In genomic region chr2:105873281-105873680, GRCh38 we compare ENCODE assay signal across 12 cellular contexts.
A peak's percentile ranks its signal among the peaks of the same experiment; 100 is the strongest.
DNase-seq lines count a peak whose midpoint lies in the region; ATAC-seq, FAIRE-seq and TF ChIP-seq lines count a peak whose summit lies in the region.
"Had no signal": no experiment of that assay in that cellular context is flagged by ENCODE, and none has a peak within 500 bp of the region (broad histone marks: within the 10 kb centered on the region; RNA-seq: fewer than 3 reads in every experiment).

No MANE protein-coding gene starts in this region.

- no peak for FAIRE-seq in A549 (lab: Jason Lieb, UNC)
- FAIRE-seq: islet of Langerhans had no signal

- no peaks in the 10 kb centered on the region for H3K36me3 ChIP-seq in ovary

- CTCF ChIA-PET in A549 (lab: Yijun Ruan, JAX), result no interaction called here

- DNase-seq in A549 (ENCODE audit: low read depth in 1 of 2, low spot score in 1 of 2) (no peak), fibroblast of villous mesenchyme (ENCODE audit: low read depth) (peak; percentile 23), NCI-H1694 treated with DMSO at 0.1 percent for 48 hours (lab: John Stamatoyannopoulos, UW) (no peak), ovary (no peak), OCI-M2 (lab: John Stamatoyannopoulos, UW; ENCODE audit: unreplicated experiment) (no peak), NCI-H2196 (lab: John Stamatoyannopoulos, UW; ENCODE audit: unreplicated experiment) (no peak)
- DNase-seq: NCI-H1092, right cardiac atrium, SIG-M5 had no signal

- H3K9me3 ChIP-seq in A549 (peaks cover 1% of the 10 kb centered on the region; the same call in 2 of the 3 replicates), ovary (no peaks in the 10 kb centered on the region)

- no peak for TF ChIP-seq POLR2A in A549 (IDR thresholded peaks at IDR 0.05; ENCODE audit: low read length)
- no peak for TF ChIP-seq POLR2A in ovary (IDR thresholded peaks at IDR 0.05)

- peak overlapping the region; percentile 45 for H3K4me2 ChIP-seq in A549

- H3K4me3 ChIP-seq in A549 (no peak overlapping the region), fibroblast of villous mesenchyme (ENCODE audit: low read depth, low read length) (no peak overlapping the region), ovary (no peak overlapping the region)

- TF ChIP-seq CTCF in A549 (IDR thresholded peaks at IDR 0.05) (no peak), fibroblast of villous mesenchyme (IDR thresholded peaks at IDR 0.05; ENCODE audit: insufficient read depth, low read depth, low read length) (no peak), ovary (IDR thresholded peaks at IDR 0.05) (no peak)

- intact Hi-C loops in ovary (cut with DNase I), result no loop called here

- H3K27ac ChIP-seq in A549 (no peak overlapping the region), ovary (no peak overlapping the region)

- no peak for TF ChIP-seq EP300 in A549 (IDR thresholded peaks at IDR 0.05)
- no peak for TF ChIP-seq EP300 in ovary (IDR thresholded peaks at IDR 0.05)

- peaks cover 8% of the 10 kb centered on the region for H3K4me1 ChIP-seq in A549
- peaks cover 14% of the 10 kb centered on the region for H3K4me1 ChIP-seq in ovary (ENCODE audit: insufficient read depth)

- 78% methylated on average over 5 of the region's 5 CpGs for WGBS in A549 (ENCODE audit: missing lambda C conversion rate)
- 53 to 70% (median 63%) methylated on average over 5 of the region's 5 CpGs for WGBS in ovary, 3 donors

- ATAC-seq in A549, result no peak
- peak; percentile 18 for ATAC-seq in GM19395 (IDR thresholded peaks at IDR 0.05; ENCODE audit: unreplicated experiment)
- ATAC-seq in HG03378 (IDR thresholded peaks at IDR 0.05; ENCODE audit: unreplicated experiment), result peak; percentile 4

- POLR2A ChIA-PET in A549 (lab: Yijun Ruan, JAX), result no interaction called here

- TF ChIP-seq RAD21 in A549 (conservative IDR thresholded peaks at IDR 0.05 in 1 of 2, IDR thresholded peaks at IDR 0.05 in 1 of 2), result no peak

- H3K27me3 ChIP-seq in ovary, result no peaks in the 10 kb centered on the region

TF ChIP-seq in A549, 52 proteins besides CTCF, POLR2A, EP300 and RAD21:
- TF ChIP-seq HOXB13 (CRISPR knock-in tag; IDR thresholded peaks at IDR 0.05; ENCODE audit: low read depth) (no peak), HOXB5 (CRISPR knock-in tag; IDR thresholded peaks at IDR 0.05) (no peak), FOXS1 (CRISPR knock-in tag; IDR thresholded peaks at IDR 0.05) (no peak), FOSL2 (IDR thresholded peaks at IDR 0.05) (no peak), FOSL2 (CRISPR knock-in tag; IDR thresholded peaks at IDR 0.05) (no peak), ATOH8 (CRISPR knock-in tag; IDR thresholded peaks at IDR 0.05; ENCODE audit: low read depth) (no peak), RCOR1 (IDR thresholded peaks at IDR 0.05; ENCODE audit: low read depth, low read length) (no peak), ESRRA (IDR thresholded peaks at IDR 0.05; ENCODE audit: borderline replicate concordance, low read length) (no peak), RNF2 (IDR thresholded peaks at IDR 0.05; ENCODE audit: borderline replicate concordance, low read depth) (no peak), BHLHE40 (IDR thresholded peaks at IDR 0.05; ENCODE audit: low read depth, low read length) (no peak), ELK1 (IDR thresholded peaks at IDR 0.05; ENCODE audit: low read depth, low read length) (no peak), USF2 (IDR thresholded peaks at IDR 0.05) (no peak), NPAS2 (CRISPR knock-in tag; IDR thresholded peaks at IDR 0.05; ENCODE audit: borderline replicate concordance) (no peak), POLR2AphosphoS2 (conservative IDR thresholded peaks at IDR 0.05; ENCODE audit: low read length) (no peak), CEBPB (IDR thresholded peaks at IDR 0.05) (no peak), RARB (CRISPR knock-in tag; IDR thresholded peaks at IDR 0.05) (no peak), PHF8 (IDR thresholded peaks at IDR 0.05; ENCODE audit: borderline replicate concordance, low read depth) (no peak), BCL3 (IDR thresholded peaks at IDR 0.05) (no peak), JUNB (IDR thresholded peaks at IDR 0.05) (no peak), ZC3H11A (IDR thresholded peaks at IDR 0.05) (no peak), GATA3 (IDR thresholded peaks at IDR 0.05; ENCODE audit: borderline replicate concordance) (no peak)

Comparison
In these comparisons a context has a peak if more than half of its experiments do, and no peak if none do; other contexts are left out.
1. ATAC-seq: peak in GM19395 (single experiment) and HG03378 (single experiment); none in A549 (0 of 2).